Comparison of ENCODE assay signal across 1 cellular context in genomic region chr1:205458777-205459566, GRCh38.
TF ChIP-seq lines count a peak whose summit lies in the region.

No MANE protein-coding gene starts in this region.

TF ChIP-seq in WTC11, 78 proteins besides CTCF, POLR2A, EP300 and RAD21 (continued from another document):
- no peak for TF ChIP-seq USF2 (CRISPR knock-in tag; IDR thresholded peaks at IDR 0.05)
- TF ChIP-seq, protein P1, sequence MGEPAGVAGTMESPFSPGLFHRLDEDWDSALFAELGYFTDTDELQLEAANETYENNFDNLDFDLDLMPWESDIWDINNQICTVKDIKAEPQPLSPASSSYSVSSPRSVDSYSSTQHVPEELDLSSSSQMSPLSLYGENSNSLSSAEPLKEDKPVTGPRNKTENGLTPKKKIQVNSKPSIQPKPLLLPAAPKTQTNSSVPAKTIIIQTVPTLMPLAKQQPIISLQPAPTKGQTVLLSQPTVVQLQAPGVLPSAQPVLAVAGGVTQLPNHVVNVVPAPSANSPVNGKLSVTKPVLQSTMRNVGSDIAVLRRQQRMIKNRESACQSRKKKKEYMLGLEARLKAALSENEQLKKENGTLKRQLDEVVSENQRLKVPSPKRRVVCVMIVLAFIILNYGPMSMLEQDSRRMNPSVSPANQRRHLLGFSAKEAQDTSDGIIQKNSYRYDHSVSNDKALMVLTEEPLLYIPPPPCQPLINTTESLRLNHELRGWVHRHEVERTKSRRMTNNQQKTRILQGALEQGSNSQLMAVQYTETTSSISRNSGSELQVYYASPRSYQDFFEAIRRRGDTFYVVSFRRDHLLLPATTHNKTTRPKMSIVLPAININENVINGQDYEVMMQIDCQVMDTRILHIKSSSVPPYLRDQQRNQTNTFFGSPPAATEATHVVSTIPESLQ (CRISPR knock-in tag; IDR thresholded peaks at IDR 0.05), result no peak
- TF ChIP-seq, protein P2, sequence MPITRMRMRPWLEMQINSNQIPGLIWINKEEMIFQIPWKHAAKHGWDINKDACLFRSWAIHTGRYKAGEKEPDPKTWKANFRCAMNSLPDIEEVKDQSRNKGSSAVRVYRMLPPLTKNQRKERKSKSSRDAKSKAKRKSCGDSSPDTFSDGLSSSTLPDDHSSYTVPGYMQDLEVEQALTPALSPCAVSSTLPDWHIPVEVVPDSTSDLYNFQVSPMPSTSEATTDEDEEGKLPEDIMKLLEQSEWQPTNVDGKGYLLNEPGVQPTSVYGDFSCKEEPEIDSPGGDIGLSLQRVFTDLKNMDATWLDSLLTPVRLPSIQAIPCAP (CRISPR knock-in tag; IDR thresholded peaks at IDR 0.05), result peak; percentile 64; the same call in 1 of the 2 replicates
- no peak for TF ChIP-seq MYBL2 (CRISPR knock-in tag; IDR thresholded peaks at IDR 0.05)
- TF ChIP-seq, protein P3, sequence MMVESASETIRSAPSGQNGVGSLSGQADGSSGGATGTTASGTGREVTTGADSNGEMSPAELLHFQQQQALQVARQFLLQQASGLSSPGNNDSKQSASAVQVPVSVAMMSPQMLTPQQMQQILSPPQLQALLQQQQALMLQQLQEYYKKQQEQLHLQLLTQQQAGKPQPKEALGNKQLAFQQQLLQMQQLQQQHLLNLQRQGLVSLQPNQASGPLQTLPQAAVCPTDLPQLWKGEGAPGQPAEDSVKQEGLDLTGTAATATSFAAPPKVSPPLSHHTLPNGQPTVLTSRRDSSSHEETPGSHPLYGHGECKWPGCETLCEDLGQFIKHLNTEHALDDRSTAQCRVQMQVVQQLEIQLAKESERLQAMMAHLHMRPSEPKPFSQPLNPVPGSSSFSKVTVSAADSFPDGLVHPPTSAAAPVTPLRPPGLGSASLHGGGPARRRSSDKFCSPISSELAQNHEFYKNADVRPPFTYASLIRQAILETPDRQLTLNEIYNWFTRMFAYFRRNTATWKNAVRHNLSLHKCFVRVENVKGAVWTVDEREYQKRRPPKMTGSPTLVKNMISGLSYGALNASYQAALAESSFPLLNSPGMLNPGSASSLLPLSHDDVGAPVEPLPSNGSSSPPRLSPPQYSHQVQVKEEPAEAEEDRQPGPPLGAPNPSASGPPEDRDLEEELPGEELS (CRISPR knock-in tag; IDR thresholded peaks at IDR 0.05), result peak; percentile 89
- TF ChIP-seq CREM (CRISPR knock-in tag; IDR thresholded peaks at IDR 0.05), result 0 out of 2 replicates have a peak, but pooled peaks have one; percentile 42
- TF ChIP-seq ELF4 (CRISPR knock-in tag; IDR thresholded peaks at IDR 0.05; ENCODE audit: low read depth), result no peak
- TF ChIP-seq ZNF512 (CRISPR knock-in tag; IDR thresholded peaks at IDR 0.05; ENCODE audit: borderline replicate concordance), result peak; percentile 45; the same call in 1 of the 2 replicates
- TF ChIP-seq SMAD4 (CRISPR knock-in tag; IDR thresholded peaks at IDR 0.05), result no peak
- no peak for TF ChIP-seq ZNF263 (CRISPR knock-in tag; IDR thresholded peaks at IDR 0.05; ENCODE audit: low read depth)
- TF ChIP-seq FOXJ3 (CRISPR knock-in tag; IDR thresholded peaks at IDR 0.05; ENCODE audit: borderline replicate concordance), result no peak
- TF ChIP-seq ZBTB43 (CRISPR knock-in tag; IDR thresholded peaks at IDR 0.05), result 0 out of 2 replicates have a peak, but pooled peaks have one; percentile 27
- TF ChIP-seq PRRX2 (CRISPR knock-in tag; IDR thresholded peaks at IDR 0.05), result 0 out of 2 replicates have a peak, but pooled peaks have one; percentile 30
- TF ChIP-seq ETV6 (CRISPR knock-in tag; IDR thresholded peaks at IDR 0.05), result peak; percentile 81
- no peak for TF ChIP-seq RORB (CRISPR knock-in tag; IDR thresholded peaks at IDR 0.05)
- TF ChIP-seq, protein P4, sequence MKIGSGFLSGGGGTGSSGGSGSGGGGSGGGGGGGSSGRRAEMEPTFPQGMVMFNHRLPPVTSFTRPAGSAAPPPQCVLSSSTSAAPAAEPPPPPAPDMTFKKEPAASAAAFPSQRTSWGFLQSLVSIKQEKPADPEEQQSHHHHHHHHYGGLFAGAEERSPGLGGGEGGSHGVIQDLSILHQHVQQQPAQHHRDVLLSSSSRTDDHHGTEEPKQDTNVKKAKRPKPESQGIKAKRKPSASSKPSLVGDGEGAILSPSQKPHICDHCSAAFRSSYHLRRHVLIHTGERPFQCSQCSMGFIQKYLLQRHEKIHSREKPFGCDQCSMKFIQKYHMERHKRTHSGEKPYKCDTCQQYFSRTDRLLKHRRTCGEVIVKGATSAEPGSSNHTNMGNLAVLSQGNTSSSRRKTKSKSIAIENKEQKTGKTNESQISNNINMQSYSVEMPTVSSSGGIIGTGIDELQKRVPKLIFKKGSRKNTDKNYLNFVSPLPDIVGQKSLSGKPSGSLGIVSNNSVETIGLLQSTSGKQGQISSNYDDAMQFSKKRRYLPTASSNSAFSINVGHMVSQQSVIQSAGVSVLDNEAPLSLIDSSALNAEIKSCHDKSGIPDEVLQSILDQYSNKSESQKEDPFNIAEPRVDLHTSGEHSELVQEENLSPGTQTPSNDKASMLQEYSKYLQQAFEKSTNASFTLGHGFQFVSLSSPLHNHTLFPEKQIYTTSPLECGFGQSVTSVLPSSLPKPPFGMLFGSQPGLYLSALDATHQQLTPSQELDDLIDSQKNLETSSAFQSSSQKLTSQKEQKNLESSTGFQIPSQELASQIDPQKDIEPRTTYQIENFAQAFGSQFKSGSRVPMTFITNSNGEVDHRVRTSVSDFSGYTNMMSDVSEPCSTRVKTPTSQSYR (CRISPR knock-in tag; IDR thresholded peaks at IDR 0.05), result no peak
- TF ChIP-seq NR3C1 (CRISPR knock-in tag; conservative IDR thresholded peaks at IDR 0.05; ENCODE audit: low read depth), result no peak
